ENCODE assay signal across 1 cellular context in the genomic region with DNA sequence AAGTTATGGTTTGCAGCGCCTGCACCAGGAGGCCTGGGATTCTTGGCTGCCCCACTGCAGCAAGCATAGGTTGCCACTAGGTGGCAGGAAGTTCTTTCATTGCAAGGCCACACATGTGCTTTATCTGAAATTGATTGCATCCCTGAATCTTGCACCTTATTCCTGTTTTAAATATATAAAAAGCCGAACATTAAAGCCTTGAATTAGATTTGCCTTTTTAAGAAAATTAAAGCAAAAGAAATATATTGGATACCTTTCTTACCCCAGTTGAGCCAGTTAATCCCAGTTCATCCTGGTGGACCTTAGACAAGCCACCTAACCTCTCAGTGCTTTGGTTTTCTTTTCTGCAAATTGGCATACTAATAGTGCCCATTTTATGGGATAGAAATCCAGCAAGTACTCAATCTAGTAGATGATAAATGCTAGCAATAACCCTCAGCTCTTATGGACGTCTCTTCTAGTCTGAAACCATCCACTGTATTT.
A peak's percentile ranks its signal among the peaks of the same experiment; 100 is the strongest.
TF ChIP-seq lines count a peak whose summit lies in the region.

No MANE protein-coding gene starts in this region.

TF ChIP-seq in GM12878, 131 proteins besides CTCF, POLR2A, EP300 and RAD21:
- TF ChIP-seq SMC3 (IDR thresholded peaks at IDR 0.05; ENCODE audit: borderline replicate concordance, low read length) (peak; percentile 78), TCF3 (IDR thresholded peaks at IDR 0.05; ENCODE audit: borderline replicate concordance, insufficient read depth, low read depth, low read length) (no peak), DPF2 (IDR thresholded peaks at IDR 0.05) (no peak), YY1 (IDR thresholded peaks at IDR 0.05; ENCODE audit: low read depth, low read length) (0 out of 2 replicates have a peak, but pooled peaks have one; percentile 50), RELA (IDR thresholded peaks at IDR 0.05; ENCODE audit: borderline replicate concordance, partially characterized antibody) (no peak)
- TF ChIP-seq, protein P1, sequence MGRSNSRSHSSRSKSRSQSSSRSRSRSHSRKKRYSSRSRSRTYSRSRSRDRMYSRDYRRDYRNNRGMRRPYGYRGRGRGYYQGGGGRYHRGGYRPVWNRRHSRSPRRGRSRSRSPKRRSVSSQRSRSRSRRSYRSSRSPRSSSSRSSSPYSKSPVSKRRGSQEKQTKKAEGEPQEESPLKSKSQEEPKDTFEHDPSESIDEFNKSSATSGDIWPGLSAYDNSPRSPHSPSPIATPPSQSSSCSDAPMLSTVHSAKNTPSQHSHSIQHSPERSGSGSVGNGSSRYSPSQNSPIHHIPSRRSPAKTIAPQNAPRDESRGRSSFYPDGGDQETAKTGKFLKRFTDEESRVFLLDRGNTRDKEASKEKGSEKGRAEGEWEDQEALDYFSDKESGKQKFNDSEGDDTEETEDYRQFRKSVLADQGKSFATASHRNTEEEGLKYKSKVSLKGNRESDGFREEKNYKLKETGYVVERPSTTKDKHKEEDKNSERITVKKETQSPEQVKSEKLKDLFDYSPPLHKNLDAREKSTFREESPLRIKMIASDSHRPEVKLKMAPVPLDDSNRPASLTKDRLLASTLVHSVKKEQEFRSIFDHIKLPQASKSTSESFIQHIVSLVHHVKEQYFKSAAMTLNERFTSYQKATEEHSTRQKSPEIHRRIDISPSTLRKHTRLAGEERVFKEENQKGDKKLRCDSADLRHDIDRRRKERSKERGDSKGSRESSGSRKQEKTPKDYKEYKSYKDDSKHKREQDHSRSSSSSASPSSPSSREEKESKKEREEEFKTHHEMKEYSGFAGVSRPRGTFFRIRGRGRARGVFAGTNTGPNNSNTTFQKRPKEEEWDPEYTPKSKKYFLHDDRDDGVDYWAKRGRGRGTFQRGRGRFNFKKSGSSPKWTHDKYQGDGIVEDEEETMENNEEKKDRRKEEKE (IDR thresholded peaks at IDR 0.05): no peak
- TF ChIP-seq, protein P2, sequence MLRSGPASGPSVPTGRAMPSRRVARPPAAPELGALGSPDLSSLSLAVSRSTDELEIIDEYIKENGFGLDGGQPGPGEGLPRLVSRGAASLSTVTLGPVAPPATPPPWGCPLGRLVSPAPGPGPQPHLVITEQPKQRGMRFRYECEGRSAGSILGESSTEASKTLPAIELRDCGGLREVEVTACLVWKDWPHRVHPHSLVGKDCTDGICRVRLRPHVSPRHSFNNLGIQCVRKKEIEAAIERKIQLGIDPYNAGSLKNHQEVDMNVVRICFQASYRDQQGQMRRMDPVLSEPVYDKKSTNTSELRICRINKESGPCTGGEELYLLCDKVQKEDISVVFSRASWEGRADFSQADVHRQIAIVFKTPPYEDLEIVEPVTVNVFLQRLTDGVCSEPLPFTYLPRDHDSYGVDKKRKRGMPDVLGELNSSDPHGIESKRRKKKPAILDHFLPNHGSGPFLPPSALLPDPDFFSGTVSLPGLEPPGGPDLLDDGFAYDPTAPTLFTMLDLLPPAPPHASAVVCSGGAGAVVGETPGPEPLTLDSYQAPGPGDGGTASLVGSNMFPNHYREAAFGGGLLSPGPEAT (IDR thresholded peaks at IDR 0.05; ENCODE audit: low read depth): no peak
